ENCODE assay signal across 18 cellular contexts in genomic region chr3:12884790-12885584, GRCh38. TPM values are rescaled to one million over a fixed set of nuclear protein-coding genes. Genes with fewer than 3 reads are reported as not detected.
DNase-seq lines count a peak whose midpoint lies in the region; TF ChIP-seq lines count a peak whose summit lies in the region.
"Had no signal": no experiment of that assay in that cellular context is flagged by ENCODE, and none has a peak within 500 bp of the region (broad histone marks: within the 10 kb centered on the region; RNA-seq: fewer than 3 reads in every experiment).

No MANE protein-coding gene starts in this region.

- CTCF ChIA-PET in HEK293 (lab: Yijun Ruan, JAX): interaction anchor here (0.5 to 8.4 kb wide), 2 partner anchors 16 to 95 kb away, joined by 4 to 71 read pairs; no protein-coding TSS in a partner anchor

- TF ChIP-seq CTCF in GM12865 (IDR thresholded peaks at IDR 0.05; ENCODE audit: insufficient read depth, low read depth, low read length, missing control alignments): no peak
- no peak for TF ChIP-seq CTCF in HEK293 (tag by site-specific recombination; IDR thresholded peaks at IDR 0.05)
- no peak for TF ChIP-seq CTCF in ascending aorta (IDR thresholded peaks at IDR 0.05)

- no peak overlapping the region for H3K9ac ChIP-seq in rectal smooth muscle tissue (ENCODE audit: low read length)

- no peaks in the 10 kb centered on the region for H3K36me3 ChIP-seq in HEK293 (ENCODE audit: control insufficient read depth in 2 of 2, insufficient read depth in 1 of 2, low read length in 2 of 2)
- H3K36me3 ChIP-seq in ascending aorta: no peaks in the 10 kb centered on the region
- no peaks in the 10 kb centered on the region for H3K36me3 ChIP-seq in rectal smooth muscle tissue (ENCODE audit: control insufficient read depth, insufficient read depth, low read length)
- H3K36me3 ChIP-seq: SJSA1 had no signal

- no peaks in the 10 kb centered on the region for H3K9me3 ChIP-seq in HEK293 (ENCODE audit: control insufficient read depth, insufficient read depth, low read depth, low read length)
- H3K9me3 ChIP-seq in ascending aorta: no peaks in the 10 kb centered on the region
- H3K9me3 ChIP-seq: SJSA1 had no signal

- H3K27me3 ChIP-seq in ascending aorta (no peaks in the 10 kb centered on the region), rectal smooth muscle tissue (ENCODE audit: control insufficient read depth, insufficient read depth, low read length) (no peaks in the 10 kb centered on the region)

- no peak overlapping the region for H3K4me3 ChIP-seq in GM12865 (ENCODE audit: low read depth, low read length)
- H3K4me3 ChIP-seq in HEK293 (ENCODE audit: low read depth, low read length): no peak overlapping the region
- H3K4me3 ChIP-seq in ascending aorta: no peak overlapping the region
- H3K4me3 ChIP-seq in rectal smooth muscle tissue (ENCODE audit: low read length): no peak overlapping the region
- H3K4me3 ChIP-seq: hepatocyte, SJSA1 had no signal

- intact Hi-C loops in ascending aorta (cut with DNase I): no loop called here

- no peaks in the 10 kb centered on the region for H3K4me1 ChIP-seq in HEK293 (ENCODE audit: control insufficient read depth, insufficient read depth, low read length)
- peaks cover 3 to 7% of the 10 kb centered on the region in 2 donors for H3K4me1 ChIP-seq in ascending aorta
- H3K4me1 ChIP-seq in rectal smooth muscle tissue (ENCODE audit: control insufficient read depth, insufficient read depth, low read length): peaks cover 5% of the 10 kb centered on the region
- H3K4me1 ChIP-seq: SJSA1 had no signal

- no peak overlapping the region for H3K27ac ChIP-seq in HEK293 (ENCODE audit: extremely low read depth, low read depth, low read length)
- H3K27ac ChIP-seq in ascending aorta: peak overlapping the region; percentile 68 to 80
- peak overlapping the region; percentile 17 for H3K27ac ChIP-seq in rectal smooth muscle tissue (ENCODE audit: low read depth, low read length)
- H3K27ac ChIP-seq: hepatocyte, SJSA1 had no signal

- POLR2A ChIA-PET in HEK293 (lab: Yijun Ruan, JAX): no interaction called here

- DNase-seq in GM12865 (ENCODE audit: low read depth): peak; percentile 34
- no peak for DNase-seq in ascending aorta (ENCODE audit: low spot score in 2 of 2)
- no peak for DNase-seq in kidney tubule cell (ENCODE audit: low spot score)
- no peak for DNase-seq in epidermal melanocyte (ENCODE audit: insufficient read length, low spot score)
- no peak for DNase-seq in DMS 273 treated with DMSO at 0.1 percent for 48 hours (lab: John Stamatoyannopoulos, UW)
- DNase-seq: activated CD4-positive, alpha-beta T cell treated with anti-CD3 and anti-CD28 coated beads for 1 hour; activated CD8-positive, alpha-beta memory T cell treated with anti-CD3 and anti-CD28 coated beads, Interleukin-2, amount 10 ng/mL, durations not matched to agents 7 days and 5 days; COR-L47; islet precursor cell; mesendoderm; NCI-H2029 treated with DMSO at 0.1 percent for 48 hours; NCI-H510A treated with DMSO at 0.1 percent for 48 hours; nephron progenitor cell; OCI-M1 had no signal

TF ChIP-seq in HEK293, 187 proteins besides CTCF, POLR2A, EP300 and RAD21:
- TF ChIP-seq ZNF214 (tag by site-specific recombination; IDR thresholded peaks at IDR 0.05; ENCODE audit: borderline replicate concordance) (no peak), ZNF302 (tag by site-specific recombination; IDR thresholded peaks at IDR 0.05; ENCODE audit: low read depth) (no peak), ZIC2 (tag by site-specific recombination; IDR thresholded peaks at IDR 0.05) (peak; percentile 73), HOXD13 (CRISPR knock-in tag; IDR thresholded peaks at IDR 0.05; ENCODE audit: borderline replicate concordance) (no peak)

RNA-seq across cellular contexts. Expression of gene RPL32, which starts 43.6 kb away (rescaled TPM):
- total RNA-seq in ascending aorta: 1,821 TPM
